ENCODE assay signal across 10 cellular contexts in genomic region chr19:16566161-16566560, GRCh38. TPM values are rescaled to one million over a fixed set of nuclear protein-coding genes. Genes with fewer than 3 reads are reported as not detected.
A peak's percentile ranks its signal among the peaks of the same experiment; 100 is the strongest.
DNase-seq lines count a peak whose midpoint lies in the region; ATAC-seq and TF ChIP-seq lines count a peak whose summit lies in the region.
"Had no signal": no experiment of that assay in that cellular context is flagged by ENCODE, and none has a peak within 500 bp of the region (broad histone marks: within the 10 kb centered on the region; RNA-seq: fewer than 3 reads in every experiment).

No MANE protein-coding gene starts in this region.

- no peak overlapping the region for H3K4me3 ChIP-seq in adrenal gland
- H3K4me3 ChIP-seq: sigmoid colon had no signal

- intact Hi-C loops in activated CD4-positive, alpha-beta T cell treated with anti-CD3 and anti-CD28 coated beads for 36 hours (cut with DNase I, micrococcal nuclease): no loop called here
- intact Hi-C loops in sciatic nerve (cut with DNase I): no loop called here
- intact Hi-C loops in adrenal gland (cut with DNase I): no loop called here

- peak overlapping the region in 1 of 5 donors; percentile 21 for H3K27ac ChIP-seq in adrenal gland
- H3K27ac ChIP-seq: sigmoid colon had no signal

- H3K27me3 ChIP-seq in adrenal gland: no peaks in the 10 kb centered on the region
- H3K27me3 ChIP-seq: sigmoid colon had no signal

- peaks cover 37% of the 10 kb centered on the region for H3K4me1 Mint-ChIP-seq in activated CD4-positive, alpha-beta T cell treated with anti-CD3 and anti-CD28 coated beads for 36 hours
- H3K4me1 Mint-ChIP-seq in activated naive CD8-positive, alpha-beta T cell treated with anti-CD3 and anti-CD28 coated beads, Interleukin-2, amount 50 U/mL, for 24 hours: peaks cover 27% of the 10 kb centered on the region

- H3K36me3 ChIP-seq in adrenal gland (replicated peaks in 1 of 2): peaks cover 0 to 67% of the 10 kb centered on the region in 2 donors

- H3K9me3 ChIP-seq in adrenal gland (replicated peaks in 1 of 3): no peaks in the 10 kb centered on the region
- H3K9me3 ChIP-seq: sigmoid colon had no signal

- H3K27ac Mint-ChIP-seq in activated CD4-positive, alpha-beta T cell treated with anti-CD3 and anti-CD28 coated beads for 36 hours: peak overlapping the region; percentile 91
- peak overlapping the region; percentile 93 for H3K27ac Mint-ChIP-seq in activated naive CD8-positive, alpha-beta T cell treated with anti-CD3 and anti-CD28 coated beads, Interleukin-2, amount 50 U/mL, for 24 hours

- no peak for TF ChIP-seq CTCF in adrenal gland (IDR thresholded peaks at IDR 0.05)

- 72 to 85% (median 77%) methylated on average over 9 to 10 of the region's 10 CpGs for WGBS in adrenal gland, 4 donors

- H3K9me3 Mint-ChIP-seq in activated CD4-positive, alpha-beta T cell treated with anti-CD3 and anti-CD28 coated beads for 36 hours (ENCODE audit: low read depth): peaks cover 4% of the 10 kb centered on the region
- H3K9me3 Mint-ChIP-seq in activated naive CD8-positive, alpha-beta T cell treated with anti-CD3 and anti-CD28 coated beads, Interleukin-2, amount 50 U/mL, for 24 hours: no peaks in the 10 kb centered on the region

- H3K4me1 ChIP-seq in adrenal gland (replicated peaks in 1 of 2): peaks cover 2% of the 10 kb centered on the region in 2 donors

- DNase-seq in CD1c-positive myeloid dendritic cell (ENCODE audit: extremely low spot score) (peak; percentile 40), sciatic nerve (ENCODE audit: low spot score) (no peak), HPDE6-E6E7 (ENCODE audit: extremely low spot score) (no peak), adrenal gland (no peak), SW480 (ENCODE audit: low spot score) (no peak)
- DNase-seq in activated CD4-positive, alpha-beta T cell treated with anti-CD3 and anti-CD28 coated beads for 36 hours: peak; percentile 79
- DNase-seq in activated naive CD8-positive, alpha-beta T cell treated with anti-CD3 and anti-CD28 coated beads, Interleukin-2, amount 50 U/mL, for 24 hours: peak; percentile 40
- DNase-seq: glutamatergic neuron, sigmoid colon had no signal

- POLR2A ChIA-PET in activated CD4-positive, alpha-beta T cell treated with anti-CD3 and anti-CD28 coated beads for 36 hours (lab: Charles Lee): interaction anchor here (0.7 kb wide), 1 partner anchor 168 kb away, joined by 3 read pairs; no protein-coding TSS in a partner anchor

- H3K4me3 Mint-ChIP-seq in activated CD4-positive, alpha-beta T cell treated with anti-CD3 and anti-CD28 coated beads for 36 hours: no peak overlapping the region
- peak overlapping the region; percentile 57 for H3K4me3 Mint-ChIP-seq in activated naive CD8-positive, alpha-beta T cell treated with anti-CD3 and anti-CD28 coated beads, Interleukin-2, amount 50 U/mL, for 24 hours

- peak; percentile 98 for ATAC-seq in activated CD4-positive, alpha-beta T cell treated with anti-CD3 and anti-CD28 coated beads for 36 hours
- peak; percentile 85 for ATAC-seq in activated naive CD8-positive, alpha-beta T cell treated with anti-CD3 and anti-CD28 coated beads, Interleukin-2, amount 50 U/mL, for 24 hours
- ATAC-seq in sciatic nerve (peak; percentile 33), HG03135 (IDR thresholded peaks at IDR 0.05; ENCODE audit: unreplicated experiment) (no peak)

- no peak for TF ChIP-seq POLR2A in adrenal gland (IDR thresholded peaks at IDR 0.05)

- CTCF ChIA-PET in activated CD4-positive, alpha-beta T cell treated with anti-CD3 and anti-CD28 coated beads for 36 hours (lab: Charles Lee): interaction anchor here (0.6 to 1.2 kb wide), 3 partner anchors 14 to 40 kb away, joined by 3 to 5 read pairs (median 3); no protein-coding TSS in a partner anchor

- H3K27me3 Mint-ChIP-seq in activated CD4-positive, alpha-beta T cell treated with anti-CD3 and anti-CD28 coated beads for 36 hours: no peaks in the 10 kb centered on the region
- no peaks in the 10 kb centered on the region for H3K27me3 Mint-ChIP-seq in activated naive CD8-positive, alpha-beta T cell treated with anti-CD3 and anti-CD28 coated beads, Interleukin-2, amount 50 U/mL, for 24 hours

- peaks cover 70% of the 10 kb centered on the region for H3K36me3 Mint-ChIP-seq in activated CD4-positive, alpha-beta T cell treated with anti-CD3 and anti-CD28 coated beads for 36 hours (ENCODE audit: low read depth)
- H3K36me3 Mint-ChIP-seq in activated naive CD8-positive, alpha-beta T cell treated with anti-CD3 and anti-CD28 coated beads, Interleukin-2, amount 50 U/mL, for 24 hours (ENCODE audit: low read depth): peaks cover 66% of the 10 kb centered on the region

RNA-seq across cellular contexts. Expression of gene SLC35E1, which starts 6.1 kb away (rescaled TPM):
- 10 to 100 TPM; 51.5 to 72.1 TPM for total RNA-seq in activated CD4-positive, alpha-beta T cell treated with anti-CD3 and anti-CD28 coated beads for 36 hours
- total RNA-seq in sciatic nerve: 33.2 TPM
- 10 to 100 TPM; 22.6 to 49.8 (median 40.2) TPM for total RNA-seq in adrenal gland
- polyA plus RNA-seq in adrenal gland: 10 to 100 TPM; 22.0 to 43.1 (median 26.8) TPM

RNA-seq across cellular contexts. Expression of gene CHERP, which starts 23.9 kb away (rescaled TPM):
- 10 to 100 TPM; 57.9 to 64.8 TPM for total RNA-seq in activated CD4-positive, alpha-beta T cell treated with anti-CD3 and anti-CD28 coated beads for 36 hours
- total RNA-seq in sciatic nerve: 36.9 TPM
- total RNA-seq in adrenal gland: 10 to 100 TPM in 7 of 8 donors, 1 to 10 TPM in 1; 8.4 to 50.7 (median 23.7) TPM
- polyA plus RNA-seq in adrenal gland: 10 to 100 TPM; 11.3 to 39.3 (median 24.8) TPM

Comparison
In these comparisons a context has a peak if more than half of its experiments do, and no peak if none do; other contexts are left out.
1. DNase-seq: peak in CD1c-positive myeloid dendritic cell (single experiment), activated CD4-positive, alpha-beta T cell treated with anti-CD3 and anti-CD28 coated beads for 36 hours (single experiment) and activated naive CD8-positive, alpha-beta T cell treated with anti-CD3 and anti-CD28 coated beads, Interleukin-2, amount 50 U/mL, for 24 hours (single experiment); none in sciatic nerve (single experiment), HPDE6-E6E7 (single experiment), adrenal gland (0 of 7) and SW480 (single experiment).